Comparison of ENCODE assay signal across 8 cellular contexts in the genomic region with DNA sequence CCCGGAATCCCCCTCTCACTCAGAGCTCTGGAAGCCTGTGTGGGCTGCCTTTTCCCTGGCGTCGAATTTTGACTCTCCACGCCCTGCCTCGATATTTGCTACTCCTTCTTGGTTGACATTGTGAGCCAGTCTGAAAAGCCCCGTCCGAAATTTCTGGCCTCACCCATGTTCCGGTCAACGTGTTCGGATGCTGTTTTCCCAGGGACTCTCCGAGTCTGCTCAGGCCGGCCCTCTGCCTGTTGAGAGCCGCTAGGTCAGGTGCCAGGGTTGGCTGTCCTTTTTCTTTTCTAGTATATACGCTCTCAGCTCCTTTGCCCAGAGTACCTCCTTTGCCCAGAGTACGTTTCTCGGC. TPM values are rescaled to one million over a fixed set of nuclear protein-coding genes. Genes with fewer than 3 reads are reported as not detected.
DNase-seq lines count a peak whose midpoint lies in the region; ATAC-seq and TF ChIP-seq lines count a peak whose summit lies in the region.

No MANE protein-coding gene starts in this region.

- H3K4me3 Mint-ChIP-seq in CD4-positive, alpha-beta T cell, result peak overlapping the region; percentile 94

- H3K27me3 ChIP-seq in CD4-positive, alpha-beta T cell (ENCODE audit: control insufficient read depth, insufficient read depth, low read length), result no peaks in the 10 kb centered on the region
- H3K27me3 ChIP-seq in neuron (ENCODE audit: insufficient read depth, low read length), result no peaks in the 10 kb centered on the region

- peak overlapping the region; percentile 97 for H3K4me3 ChIP-seq in neuron (ENCODE audit: low read length)

- H3K27ac Mint-ChIP-seq in CD4-positive, alpha-beta T cell, result peak overlapping the region; percentile 43

- no peaks in the 10 kb centered on the region for H3K27me3 Mint-ChIP-seq in CD4-positive, alpha-beta T cell

- POLR2A ChIA-PET in CD4-positive, alpha-beta T cell (lab: Charles Lee), result interaction anchor here (0.7 to 1.3 kb wide), 3 partner anchors 17 to 229 kb away, joined by 3 to 6 read pairs (median 3); a partner anchor contains a TSS

- H3K4me1 ChIP-seq in neuron (ENCODE audit: insufficient read depth, low read length), result peaks cover 12% of the 10 kb centered on the region

- H2AFZ ChIP-seq in neuron (ENCODE audit: low read depth, low read length), result peak overlapping the region; percentile 96

- H3K36me3 Mint-ChIP-seq in CD4-positive, alpha-beta T cell (ENCODE audit: low read depth), result peaks cover 7% of the 10 kb centered on the region

- CTCF ChIA-PET in CD4-positive, alpha-beta T cell (lab: Charles Lee), result interaction anchor here (0.6 kb wide), 1 partner anchor 118 kb away, joined by 3 read pairs; no protein-coding TSS in a partner anchor

- H3K9me3 ChIP-seq in CD4-positive, alpha-beta T cell (ENCODE audit: control insufficient read depth, low read length), result no peaks in the 10 kb centered on the region
- no peaks in the 10 kb centered on the region for H3K9me3 ChIP-seq in neuron (ENCODE audit: low read length)

- intact Hi-C loops in CD4-positive, alpha-beta T cell (cut with DNase I, micrococcal nuclease), result loop anchor here in 1 of 2 experiments (2.0 to 10.0 kb wide), 5 partner anchors 79 to 979 kb away; a partner anchor contains a TSS

- no peak for TF ChIP-seq CTCF in CD4-positive, alpha-beta T cell (IDR thresholded peaks at IDR 0.05)
- TF ChIP-seq CTCF in LNCAP (IDR thresholded peaks at IDR 0.05), result peak; percentile 30

- no peak overlapping the region for H3K27ac ChIP-seq in CD4-positive, alpha-beta T cell (ENCODE audit: low read depth, low read length)

- H3K36me3 ChIP-seq in neuron (ENCODE audit: insufficient read depth, low read length), result no peaks in the 10 kb centered on the region

- H3K4me1 Mint-ChIP-seq in CD4-positive, alpha-beta T cell (ENCODE audit: low read depth), result peaks cover 23% of the 10 kb centered on the region

- ATAC-seq in CD4-positive, alpha-beta T cell (ENCODE audit: poor library complexity), result no peak
- peak; percentile 22 for ATAC-seq in GM19025 (IDR thresholded peaks at IDR 0.05; ENCODE audit: low read depth, unreplicated experiment)

- DNase-seq in CD4-positive, alpha-beta T cell, result no peak
- DNase-seq in activated CD8-positive, alpha-beta memory T cell treated with anti-CD3 and anti-CD28 coated beads, Interleukin-2, amount 50 U/mL, for 48 hours, result peak; percentile 55
- DNase-seq in globus pallidus (ENCODE audit: low spot score), result peak; percentile 41
- DNase-seq in stimulated activated naive CD4-positive, alpha-beta T cell treated with Interleukin-2 at 50 U/mL for 16 hours (lab: John Stamatoyannopoulos, UW), result no peak
- DNase-seq in stimulated activated CD4-positive, alpha-beta T cell treated with anti-CD3 and anti-CD28 coated beads, Interleukin-12 subunit alpha, Interleukin-12 subunit beta, amount 100 ng/mL, for 4 hours, result no peak

- no peaks in the 10 kb centered on the region for H3K9me3 Mint-ChIP-seq in CD4-positive, alpha-beta T cell

RNA-seq across cellular contexts. Expression of a gene that starts 6.8 kb away (rescaled TPM):
- 1 to 10 TPM; 6.0 TPM for total RNA-seq in CD4-positive, alpha-beta T cell

Comparison
In these comparisons a context has a peak if more than half of its experiments do, and no peak if none do; other contexts are left out.
1. DNase-seq: peak in activated CD8-positive, alpha-beta memory T cell treated with anti-CD3 and anti-CD28 coated beads, Interleukin-2, amount 50 U/mL, for 48 hours (single experiment) and globus pallidus (single experiment); none in CD4-positive, alpha-beta T cell (0 of 10), stimulated activated naive CD4-positive, alpha-beta T cell treated with Interleukin-2 at 50 U/mL for 16 hours (single experiment) and stimulated activated CD4-positive, alpha-beta T cell treated with anti-CD3 and anti-CD28 coated beads, Interleukin-12 subunit alpha, Interleukin-12 subunit beta, amount 100 ng/mL, for 4 hours (single experiment).